In the genomic region with DNA sequence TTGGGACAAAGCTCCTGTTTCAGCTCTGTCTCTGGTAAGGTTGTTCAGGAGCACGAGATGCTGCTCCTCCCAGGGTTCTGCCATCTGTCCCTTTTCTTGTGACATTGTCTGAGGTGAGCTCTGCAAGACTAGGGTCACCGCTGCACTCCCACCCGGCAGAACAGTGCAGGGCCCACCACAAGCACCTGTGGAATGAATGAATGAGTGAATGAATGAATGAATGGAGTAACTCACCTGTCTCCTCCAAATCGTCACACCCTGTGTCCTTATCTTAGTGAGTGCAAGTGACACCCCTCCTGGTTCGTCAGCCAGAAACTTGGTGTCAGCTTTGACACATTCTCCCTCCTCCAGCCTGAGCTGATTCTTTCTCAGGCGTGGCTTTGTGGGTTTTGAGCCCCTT, we compare ENCODE assay signal across 12 cellular contexts.
DNase-seq lines count a peak whose midpoint lies in the region; ATAC-seq and TF ChIP-seq lines count a peak whose summit lies in the region.
"Had no signal": no experiment of that assay in that cellular context is flagged by ENCODE, and none has a peak within 500 bp of the region (broad histone marks: within the 10 kb centered on the region; RNA-seq: fewer than 3 reads in every experiment).

No MANE protein-coding gene starts in this region.

- peak overlapping the region; percentile 83 for H3K27ac Mint-ChIP-seq in T-helper 17 cell

- TF ChIP-seq CTCF in SK-N-SH (IDR thresholded peaks at IDR 0.05) (no peak), fibroblast of lung (conservative IDR thresholded peaks at IDR 0.05 in 1 of 2, IDR thresholded peaks at IDR 0.05 in 1 of 2; ENCODE audit: low read depth in 1 of 2, low read length in 2 of 2) (no peak), parathyroid adenoma (IDR thresholded peaks at IDR 0.05) (no peak)

- TF ChIP-seq EP300 in SK-N-SH (IDR thresholded peaks at IDR 0.05; ENCODE audit: borderline replicate concordance in 1 of 2, low read depth in 1 of 2, low read length in 1 of 2): no peak

- H3K79me2 ChIP-seq in SK-N-SH (ENCODE audit: insufficient read depth): no peaks in the 10 kb centered on the region
- no peaks in the 10 kb centered on the region for H3K79me2 ChIP-seq in fibroblast of lung (ENCODE audit: control insufficient read depth, insufficient read depth, low read length)
- no peaks in the 10 kb centered on the region for H3K79me2 ChIP-seq in parathyroid adenoma

- H4K20me1 ChIP-seq in SK-N-SH (ENCODE audit: insufficient read depth) (no peaks in the 10 kb centered on the region), fibroblast of lung (ENCODE audit: control insufficient read depth, extremely low read depth, insufficient read depth, low read length) (no peaks in the 10 kb centered on the region)

- H3K36me3 ChIP-seq in SK-N-SH (replicated peaks in 1 of 2; ENCODE audit: control insufficient read depth in 1 of 2, insufficient read depth in 2 of 2, low read length in 1 of 2): peaks cover 0 to 5% of the 10 kb centered on the region in 2 experiments
- no peaks in the 10 kb centered on the region for H3K36me3 ChIP-seq in fibroblast of lung (ENCODE audit: control insufficient read depth, insufficient read depth, low read length)
- H3K36me3 ChIP-seq in parathyroid adenoma (ENCODE audit: control insufficient read depth, insufficient read depth, low read length): no peaks in the 10 kb centered on the region

- H3K4me2 ChIP-seq in SK-N-SH (peak overlapping the region; percentile 80), fibroblast of lung (ENCODE audit: extremely low read depth, insufficient read depth, low read length) (peak overlapping the region; percentile 66), parathyroid adenoma (ENCODE audit: low read length) (peak overlapping the region; percentile 89)

- 65% methylated on average over 6 of the region's 6 CpGs for WGBS in SK-N-SH (ENCODE audit: low lambda C conversion rate)

- H3K9ac ChIP-seq in SK-N-SH (no peak overlapping the region), fibroblast of lung (ENCODE audit: insufficient read depth, low read length) (no peak overlapping the region), parathyroid adenoma (no peak overlapping the region)

- POLR2A ChIA-PET in SK-N-SH (lab: Yijun Ruan, JAX): no interaction called here

- H2AFZ ChIP-seq in SK-N-SH (ENCODE audit: low read depth) (no peak overlapping the region), fibroblast of lung (ENCODE audit: low read length) (no peak overlapping the region), parathyroid adenoma (peak overlapping the region; percentile 83)

- peaks cover 2% of the 10 kb centered on the region for H3K36me3 Mint-ChIP-seq in T-helper 17 cell (ENCODE audit: low read depth)

- no peaks in the 10 kb centered on the region for H3K9me3 ChIP-seq in SK-N-SH
- no peaks in the 10 kb centered on the region for H3K9me3 ChIP-seq in T-helper 17 cell (ENCODE audit: control insufficient read depth, low read length, poor library complexity, severe bottlenecking)
- H3K9me3 ChIP-seq in fibroblast of lung (ENCODE audit: control insufficient read depth, insufficient read depth, low read depth, low read length): no peaks in the 10 kb centered on the region
- no peaks in the 10 kb centered on the region for H3K9me3 ChIP-seq in parathyroid adenoma (ENCODE audit: control insufficient read depth, low read length)

- CTCF ChIA-PET in SK-N-SH (lab: Yijun Ruan, JAX): interaction anchor here (0.9 to 9.0 kb wide), 20 partner anchors 10 to 90 kb away, joined by 3 to 116 read pairs (median 6); a partner anchor contains a TSS

- no peak; the same call in 2 of the 3 replicates for ATAC-seq in SK-N-SH treated with all-trans-retinoic acid at 6 μM for 48 hours
- no peak for ATAC-seq in T-helper 17 cell

- H3F3A ChIP-seq in SK-N-SH (replicated peaks; ENCODE audit: insufficient read depth): no peaks in the 10 kb centered on the region

- H3K27ac ChIP-seq in SK-N-SH (ENCODE audit: low read depth in 2 of 2, low read length in 1 of 2): no peak overlapping the region
- no peak overlapping the region for H3K27ac ChIP-seq in fibroblast of lung (ENCODE audit: insufficient read depth, low read length)
- H3K27ac ChIP-seq in parathyroid adenoma: no peak overlapping the region
- H3K27ac ChIP-seq: 22Rv1, foreskin keratinocyte had no signal

- H3K27me3 ChIP-seq in SK-N-SH (ENCODE audit: insufficient read depth) (no peaks in the 10 kb centered on the region; the same call in 1 of the 2 replicates), fibroblast of lung (ENCODE audit: control insufficient read depth, insufficient read depth, low read length) (peaks cover 16% of the 10 kb centered on the region), parathyroid adenoma (ENCODE audit: control insufficient read depth, insufficient read depth, low read length) (no peaks in the 10 kb centered on the region)

- no peak for DNase-seq in SK-N-SH
- no peak for DNase-seq in T-helper 17 cell
- DNase-seq in fibroblast of lung (ENCODE audit: low read depth in 2 of 2): no peak
- no peak for DNase-seq in NCI-H2171 (lab: John Stamatoyannopoulos, UW)
- no peak for DNase-seq in dermis blood vessel endothelial cell
- DNase-seq in AG08395 (ENCODE audit: low spot score): no peak
- DNase-seq: central memory CD4-positive, alpha-beta T cell; foreskin keratinocyte; NCI-H187 treated with DMSO at 0.1 percent for 48 hours had no signal

- peaks cover 13% of the 10 kb centered on the region for H3K4me1 Mint-ChIP-seq in T-helper 17 cell

- H3K4me1 ChIP-seq in SK-N-SH (ENCODE audit: control insufficient read depth in 1 of 2, insufficient read depth in 2 of 2, low read depth in 1 of 2, low read length in 1 of 2) (peaks cover 7 to 11% of the 10 kb centered on the region in 2 experiments; a peak in 3 of 4 replicates), fibroblast of lung (ENCODE audit: control insufficient read depth, extremely low read depth, insufficient read depth, low read length) (no peaks in the 10 kb centered on the region), parathyroid adenoma (peaks cover 4% of the 10 kb centered on the region)
- H3K4me1 ChIP-seq: foreskin keratinocyte had no signal

- H3K4me3 ChIP-seq in SK-N-SH (ENCODE audit: low read depth in 2 of 2, low read length in 1 of 2) (peak overlapping the region in 1 of 2 experiments; percentile 49; a peak in 3 of 4 replicates), fibroblast of lung (replicated peaks in 1 of 4; ENCODE audit: control extremely low read depth in 1 of 4, insufficient read depth in 1 of 4, low read depth in 3 of 4, low read length in 4 of 4) (no peak overlapping the region), parathyroid adenoma (ENCODE audit: low read depth, low read length) (no peak overlapping the region)

- peak overlapping the region; percentile 82 for H3K4me3 Mint-ChIP-seq in T-helper 17 cell

- peaks cover 56% of the 10 kb centered on the region for H3K27me3 Mint-ChIP-seq in T-helper 17 cell

- no peak for TF ChIP-seq RAD21 in SK-N-SH (IDR thresholded peaks at IDR 0.05; ENCODE audit: low read length)

- H3K9me2 ChIP-seq in SK-N-SH: no peaks in the 10 kb centered on the region

TF ChIP-seq in SK-N-SH, 30 proteins besides CTCF, POLR2A, EP300 and RAD21 (continues in another document):
- TF ChIP-seq, protein P1, sequence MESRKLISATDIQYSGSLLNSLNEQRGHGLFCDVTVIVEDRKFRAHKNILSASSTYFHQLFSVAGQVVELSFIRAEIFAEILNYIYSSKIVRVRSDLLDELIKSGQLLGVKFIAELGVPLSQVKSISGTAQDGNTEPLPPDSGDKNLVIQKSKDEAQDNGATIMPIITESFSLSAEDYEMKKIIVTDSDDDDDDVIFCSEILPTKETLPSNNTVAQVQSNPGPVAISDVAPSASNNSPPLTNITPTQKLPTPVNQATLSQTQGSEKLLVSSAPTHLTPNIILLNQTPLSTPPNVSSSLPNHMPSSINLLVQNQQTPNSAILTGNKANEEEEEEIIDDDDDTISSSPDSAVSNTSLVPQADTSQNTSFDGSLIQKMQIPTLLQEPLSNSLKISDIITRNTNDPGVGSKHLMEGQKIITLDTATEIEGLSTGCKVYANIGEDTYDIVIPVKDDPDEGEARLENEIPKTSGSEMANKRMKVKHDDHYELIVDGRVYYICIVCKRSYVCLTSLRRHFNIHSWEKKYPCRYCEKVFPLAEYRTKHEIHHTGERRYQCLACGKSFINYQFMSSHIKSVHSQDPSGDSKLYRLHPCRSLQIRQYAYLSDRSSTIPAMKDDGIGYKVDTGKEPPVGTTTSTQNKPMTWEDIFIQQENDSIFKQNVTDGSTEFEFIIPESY (IDR thresholded peaks at IDR 0.05; ENCODE audit: borderline replicate concordance, low read depth): no peak
- TF ChIP-seq CHD2 (IDR thresholded peaks at IDR 0.05; ENCODE audit: low read length, partially characterized antibody): no peak
- no peak for TF ChIP-seq POLR2AphosphoS5 (IDR thresholded peaks at IDR 0.05; ENCODE audit: low read depth, low read length)

TF ChIP-seq in SK-N-SH treated with all-trans-retinoic acid at 6 μM for 48 hours, 23 proteins besides CTCF, POLR2A, EP300 and RAD21:
- TF ChIP-seq, protein P2, sequence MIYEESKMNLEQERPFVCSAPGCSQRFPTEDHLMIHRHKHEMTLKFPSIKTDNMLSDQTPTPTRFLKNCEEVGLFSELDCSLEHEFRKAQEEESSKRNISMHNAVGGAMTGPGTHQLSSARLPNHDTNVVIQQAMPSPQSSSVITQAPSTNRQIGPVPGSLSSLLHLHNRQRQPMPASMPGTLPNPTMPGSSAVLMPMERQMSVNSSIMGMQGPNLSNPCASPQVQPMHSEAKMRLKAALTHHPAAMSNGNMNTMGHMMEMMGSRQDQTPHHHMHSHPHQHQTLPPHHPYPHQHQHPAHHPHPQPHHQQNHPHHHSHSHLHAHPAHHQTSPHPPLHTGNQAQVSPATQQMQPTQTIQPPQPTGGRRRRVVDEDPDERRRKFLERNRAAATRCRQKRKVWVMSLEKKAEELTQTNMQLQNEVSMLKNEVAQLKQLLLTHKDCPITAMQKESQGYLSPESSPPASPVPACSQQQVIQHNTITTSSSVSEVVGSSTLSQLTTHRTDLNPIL (CRISPR knock-in tag; IDR thresholded peaks at IDR 0.05; ENCODE audit: low read depth): no peak
- TF ChIP-seq ZFP30 (CRISPR knock-in tag; IDR thresholded peaks at IDR 0.05) (no peak), BACH2 (CRISPR knock-in tag; IDR thresholded peaks at IDR 0.05; ENCODE audit: borderline replicate concordance) (no peak), ZNF8 (CRISPR knock-in tag; IDR thresholded peaks at IDR 0.05) (no peak), RARB (CRISPR knock-in tag; IDR thresholded peaks at IDR 0.05) (no peak)
